Comparison of ENCODE assay signal across 8 cellular contexts in genomic region chr13:40788540-40789274, GRCh38. TPM values are rescaled to one million over a fixed set of nuclear protein-coding genes. Genes with fewer than 3 reads are reported as not detected.
DNase-seq lines count a peak whose midpoint lies in the region; ATAC-seq and TF ChIP-seq lines count a peak whose summit lies in the region.
"Not testable (repeated sequence)": the region's sequence is repeated elsewhere in the genome, so short reads cannot be mapped to it uniquely, and the experiment has no call there.

No MANE protein-coding gene starts in this region.

- TF ChIP-seq RAD21 in HCT116 (IDR thresholded peaks at IDR 0.05; ENCODE audit: low read depth), result not testable (repeated sequence)

- CTCF ChIA-PET in HCT116 (lab: Charles Lee), result interaction anchor here (0.7 to 1.9 kb wide), 3 partner anchors 10 to 205 kb away, joined by 3 to 11 read pairs (median 4); no protein-coding TSS in a partner anchor
- CTCF ChIA-PET in PC-9 (lab: Charles Lee), result interaction anchor here (0.7 kb wide), 1 partner anchor 1006 kb away, joined by 11 read pairs; no protein-coding TSS in a partner anchor

- H3K79me2 ChIP-seq in ACC112 (ENCODE audit: control insufficient read depth, insufficient read depth, low read length, unreplicated experiment); PC-9 (ENCODE audit: low read depth): not testable (repeated sequence)
- peaks cover 14% of the 10 kb centered on the region for H3K79me2 ChIP-seq in HCT116 (ENCODE audit: insufficient read depth, low read length)

- not testable (repeated sequence) for TF ChIP-seq POLR2A in HCT116 (IDR thresholded peaks at IDR 0.05; ENCODE audit: borderline replicate concordance, extremely low read depth, insufficient read depth, insufficient read length)

- H3K4me1 ChIP-seq in ACC112 (ENCODE audit: control insufficient read depth, insufficient read depth, low read length, unreplicated experiment) (peaks cover 16% of the 10 kb centered on the region), HCT116 (ENCODE audit: control insufficient read depth in 1 of 2, insufficient read depth in 2 of 2, low read length in 2 of 2) (peaks cover 15 to 36% of the 10 kb centered on the region in 2 experiments; a peak in 3 of 4 replicates), duodenal mucosa (ENCODE audit: control insufficient read depth in 1 of 2, insufficient read depth in 2 of 2, low read length in 2 of 2) (peaks cover 4 to 12% of the 10 kb centered on the region in 2 donors)
- H3K4me1 ChIP-seq in PC-9 (replicated peaks; ENCODE audit: insufficient read depth); iPS DF 6.9 (ENCODE audit: control insufficient read depth, insufficient read depth, low read length): not testable (repeated sequence)

- H3K36me3 ChIP-seq in ACC112 (ENCODE audit: insufficient read depth, low read length); HCT116 (ENCODE audit: control insufficient read depth in 1 of 2, insufficient read depth in 2 of 2, low read length in 2 of 2); PC-9 (ENCODE audit: low read depth); duodenal mucosa (ENCODE audit: control insufficient read depth in 1 of 2, insufficient read depth in 2 of 2, low read length in 2 of 2); iPS DF 6.9 (ENCODE audit: control insufficient read depth, insufficient read depth, low read length): not testable (repeated sequence)

- not testable (repeated sequence) for H3K9me2 ChIP-seq in HCT116 (ENCODE audit: insufficient read depth); PC-9 (ENCODE audit: insufficient read depth)

- H3K9me3 Mint-ChIP-seq in activated T-helper 17 cell treated with anti-CD3 and anti-CD28 coated beads, Interleukin-2, amount 50 U/mL, for 72 hours; naive B cell: not testable (repeated sequence)

- H3K4me3 ChIP-seq in ACC112 (ENCODE audit: low read depth, low read length) (peak overlapping the region; percentile 86), HCT116 (replicated peaks in 1 of 2; ENCODE audit: low read depth in 1 of 2, low read length in 2 of 2) (peak overlapping the region; percentile 75 to 81), PC-9 (peak overlapping the region; percentile 94), duodenal mucosa (ENCODE audit: low read depth in 1 of 2, low read length in 2 of 2) (peak overlapping the region; percentile 81 to 82), iPS DF 6.9 (ENCODE audit: low read length) (peak overlapping the region; percentile 56; the same call in 1 of the 2 replicates)

- not testable (repeated sequence) for H3K27me3 Mint-ChIP-seq in activated T-helper 17 cell treated with anti-CD3 and anti-CD28 coated beads, Interleukin-2, amount 50 U/mL, for 72 hours; naive B cell

- POLR2A ChIA-PET in HCT116 (lab: Charles Lee) (interaction anchor here (0.5 to 1.0 kb wide), 2 partner anchors 13 to 119 kb away, joined by 3 read pairs; no protein-coding TSS in a partner anchor), PC-9 (lab: Charles Lee; ENCODE audit: unreplicated experiment) (interaction anchor here (0.7 kb wide), 2 partner anchors 154 to 1090 kb away, joined by 3 to 6 read pairs; no protein-coding TSS in a partner anchor)

- peak overlapping the region; percentile 43 for H3K27ac ChIP-seq in ACC112 (ENCODE audit: low read depth, low read length)
- H3K27ac ChIP-seq in HCT116 (ENCODE audit: low read depth, low read length), result peak overlapping the region; percentile 91
- H3K27ac ChIP-seq in PC-9, result peak overlapping the region; percentile 72
- H3K27ac ChIP-seq in duodenal mucosa (ENCODE audit: low read depth, low read length), result peak overlapping the region; percentile 84
- not testable (repeated sequence) for H3K27ac ChIP-seq in iPS DF 6.9 (ENCODE audit: low read length)

- peak; percentile 34 for ATAC-seq in HCT116
- ATAC-seq in activated T-helper 17 cell treated with anti-CD3 and anti-CD28 coated beads, Interleukin-2, amount 50 U/mL, for 72 hours (replicated peaks); naive B cell (ENCODE audit: low read depth in 2 of 2): not testable (repeated sequence)

- peak overlapping the region; percentile 67 for H3K4me3 Mint-ChIP-seq in activated T-helper 17 cell treated with anti-CD3 and anti-CD28 coated beads, Interleukin-2, amount 50 U/mL, for 72 hours
- H3K4me3 Mint-ChIP-seq in naive B cell, result peak overlapping the region; percentile 64 to 91 (median 74)

- H3K4me1 Mint-ChIP-seq in activated T-helper 17 cell treated with anti-CD3 and anti-CD28 coated beads, Interleukin-2, amount 50 U/mL, for 72 hours, result peaks cover 16% of the 10 kb centered on the region
- peaks cover 0 to 25% (median 5%) of the 10 kb centered on the region in 3 donors for H3K4me1 Mint-ChIP-seq in naive B cell

- intact Hi-C loops in HCT116 (cut with micrococcal nuclease), result not testable (repeated sequence)
- intact Hi-C loops in PC-9 (cut with micrococcal nuclease; ENCODE audit: unreplicated experiment), result loop anchor here (1.0 to 5.0 kb wide), 2 partner anchors 17 to 274 kb away; partner anchors contain the start of genes MRPS31 and WBP4

- not testable (repeated sequence) for H3F3A ChIP-seq in PC-9 (ENCODE audit: insufficient read depth, low read depth)

- not testable (repeated sequence) for H4K20me1 ChIP-seq in HCT116 (ENCODE audit: insufficient read depth); PC-9 (ENCODE audit: insufficient read depth)

- H3K27ac Mint-ChIP-seq in activated T-helper 17 cell treated with anti-CD3 and anti-CD28 coated beads, Interleukin-2, amount 50 U/mL, for 72 hours, result peak overlapping the region; percentile 38
- H3K27ac Mint-ChIP-seq in naive B cell, result peak overlapping the region; percentile 16 to 91 (median 46)

- not testable (repeated sequence) for H3K27me3 ChIP-seq in ACC112 (ENCODE audit: insufficient read depth, low read length); HCT116 (ENCODE audit: insufficient read depth, low read length); PC-9 (ENCODE audit: insufficient read depth, low read depth); duodenal mucosa (ENCODE audit: control insufficient read depth in 1 of 2, insufficient read depth in 2 of 2, low read length in 2 of 2); iPS DF 6.9 (ENCODE audit: control insufficient read depth, insufficient read depth, low read length)

- H3K9ac ChIP-seq in HCT116 (ENCODE audit: low read length) (peak overlapping the region; percentile 86), duodenal mucosa (ENCODE audit: low read depth in 1 of 2, low read length in 2 of 2) (peak overlapping the region; percentile 58 to 87)

- RAD21 ChIA-PET in HCT116 (lab: Charles Lee; ENCODE audit: low non-redundant PET in 1 of 2, low total read pairs in 2 of 2, uncharacterized antibody in 2 of 2, unreplicated experiment in 2 of 2), result not testable (repeated sequence)

- not testable (repeated sequence) for TF ChIP-seq CTCF in HCT116 (IDR thresholded peaks at IDR 0.05 in 2 of 3, conservative IDR thresholded peaks at IDR 0.05 in 1 of 3; ENCODE audit: borderline replicate concordance in 1 of 3, insufficient read depth in 1 of 3, low read depth in 2 of 3, low read length in 2 of 3); PC-9 (conservative IDR thresholded peaks at IDR 0.05)

- H3K4me2 ChIP-seq in HCT116 (ENCODE audit: low read length) (peak overlapping the region; percentile 96), PC-9 (peak overlapping the region; percentile 71)

- TSS peak; percentile 72 for BruUV-seq in HCT116 (replicated peaks; lab: Mats Ljungman, UMichigan)
- BruUV-seq in PC-9 (replicated peaks; lab: Mats Ljungman, UMichigan), result TSS peak; percentile 79

- WGBS in iPS DF 6.9 (ENCODE audit: insufficient coverage, insufficient read length), result no CpG with 5 or more reads among the region's 18 CpGs

- H3K36me3 Mint-ChIP-seq in activated T-helper 17 cell treated with anti-CD3 and anti-CD28 coated beads, Interleukin-2, amount 50 U/mL, for 72 hours (ENCODE audit: low read depth); naive B cell: not testable (repeated sequence)

- H2AFZ ChIP-seq in ACC112 (ENCODE audit: low read length, unreplicated experiment) (peak overlapping the region; percentile 70), HCT116 (ENCODE audit: low read depth, low read length, poor library complexity, severe bottlenecking) (peak overlapping the region; percentile 12), PC-9 (peak overlapping the region; percentile 92)

- not testable (repeated sequence) for DNase-seq in HCT116 (ENCODE audit: low read depth, low spot score); PC-9; iPS DF 6.9 (ENCODE audit: low read depth, low spot score); naive B cell
- DNase-seq in stimulated activated CD4-positive, alpha-beta T cell treated with anti-CD3 and anti-CD28 coated beads, Interleukin-15, amount 100 ng/mL, for 24 hours, result peak; percentile 23

- H3K9me3 ChIP-seq in HCT116 (ENCODE audit: control insufficient read depth in 1 of 2, insufficient read depth in 1 of 2, low read depth in 1 of 2, low read length in 2 of 2); PC-9 (ENCODE audit: insufficient read depth, low read depth); duodenal mucosa (ENCODE audit: control insufficient read depth in 1 of 2, low read length in 2 of 2); iPS DF 6.9 (ENCODE audit: control insufficient read depth, insufficient read depth, low read length): not testable (repeated sequence)

TF ChIP-seq in HCT116, 20 proteins besides CTCF, POLR2A, EP300 and RAD21:
- TF ChIP-seq CBX3 (IDR thresholded peaks at IDR 0.05; ENCODE audit: low read depth), result 0 out of 2 replicates have a peak, but pooled peaks have one; percentile 1

RNA-seq across cellular contexts. Expression of gene SLC25A15, which starts 0.7 kb away (rescaled TPM):
- total RNA-seq in HCT116 (2021; ENCODE audit: unreplicated experiment) (24.5 TPM), PC-9 (2021) (7.2 and 10.9 TPM in 2 replicates)
- 14.0 and 14.3 TPM in 2 replicates for polyA plus RNA-seq in HCT116 (2012)
- 10 to 100 TPM; 12.9 to 21.4 TPM for total RNA-seq in activated T-helper 17 cell treated with anti-CD3 and anti-CD28 coated beads, Interleukin-2, amount 50 U/mL, for 72 hours
- 1 to 10 TPM; 1.1 to 9.4 (median 2.8) TPM for polyA plus RNA-seq in naive B cell (ENCODE audit: low read depth in 6 of 6)

RNA-seq across cellular contexts. Expression of gene MRPS31, which starts 17.7 kb away (rescaled TPM):
- total RNA-seq in HCT116 (2021; ENCODE audit: unreplicated experiment) (22.8 TPM), PC-9 (2021) (14.5 and 22.2 TPM in 2 replicates)
- 9.2 and 12.1 TPM in 2 replicates for polyA plus RNA-seq in HCT116 (2012)
- total RNA-seq in activated T-helper 17 cell treated with anti-CD3 and anti-CD28 coated beads, Interleukin-2, amount 50 U/mL, for 72 hours, result 10 to 100 TPM; 39.8 to 41.8 TPM
- 10 to 100 TPM; 23.2 to 53.0 (median 46.9) TPM for polyA plus RNA-seq in naive B cell (ENCODE audit: low read depth in 6 of 6)

Comparison
In these comparisons a context has a peak if more than half of its experiments do, and no peak if none do; other contexts are left out.
1. H2AFZ ChIP-seq: peak in every context shown above with its lines; median percentile 92 in PC-9; 70 in ACC112; 12 in HCT116.